ENCODE assay signal across 1 cellular context in the genomic region with DNA sequence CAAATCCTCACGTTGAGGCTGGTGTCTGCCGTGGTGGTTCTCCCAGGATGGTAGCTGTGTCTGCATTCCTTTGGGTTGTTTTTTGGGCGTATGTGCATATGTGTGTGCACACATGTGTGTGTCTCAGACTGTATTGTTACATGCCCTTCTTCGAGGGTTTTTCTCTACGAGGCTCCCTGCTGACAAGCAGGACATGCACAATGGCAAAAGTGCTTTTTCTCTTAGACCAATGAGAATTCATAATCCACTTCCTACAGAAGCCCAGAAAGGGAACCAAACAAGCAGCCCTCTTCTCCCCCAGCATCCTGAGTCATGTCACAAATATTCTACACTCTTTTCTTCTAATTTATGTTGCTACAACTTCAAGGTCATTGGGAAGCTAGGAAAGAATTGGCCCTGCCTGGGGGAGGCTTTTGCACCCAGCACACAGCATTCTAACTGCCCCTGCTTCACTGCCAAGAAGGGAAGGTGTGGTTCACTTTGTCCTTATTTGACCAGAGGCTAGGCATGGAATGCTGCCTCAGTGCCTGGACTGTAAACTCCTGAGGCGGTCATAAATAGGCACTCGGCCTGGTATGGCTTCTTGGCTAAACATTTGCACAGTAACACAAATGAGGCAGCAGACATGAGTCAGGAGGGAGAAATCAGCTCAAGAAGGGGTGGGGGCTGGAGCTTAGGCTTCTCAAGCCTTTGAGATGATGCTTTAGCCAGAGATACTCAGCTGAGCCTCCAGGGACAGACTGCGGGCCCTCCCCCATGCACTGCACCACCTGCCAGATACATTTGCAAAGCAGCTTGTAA.
A peak's percentile ranks its signal among the peaks of the same experiment; 100 is the strongest.
TF ChIP-seq lines count a peak whose summit lies in the region.

No MANE protein-coding gene starts in this region.

TF ChIP-seq in K562, 482 proteins besides CTCF, POLR2A, EP300 and RAD21 (continued from another document):
- TF ChIP-seq, protein P1, sequence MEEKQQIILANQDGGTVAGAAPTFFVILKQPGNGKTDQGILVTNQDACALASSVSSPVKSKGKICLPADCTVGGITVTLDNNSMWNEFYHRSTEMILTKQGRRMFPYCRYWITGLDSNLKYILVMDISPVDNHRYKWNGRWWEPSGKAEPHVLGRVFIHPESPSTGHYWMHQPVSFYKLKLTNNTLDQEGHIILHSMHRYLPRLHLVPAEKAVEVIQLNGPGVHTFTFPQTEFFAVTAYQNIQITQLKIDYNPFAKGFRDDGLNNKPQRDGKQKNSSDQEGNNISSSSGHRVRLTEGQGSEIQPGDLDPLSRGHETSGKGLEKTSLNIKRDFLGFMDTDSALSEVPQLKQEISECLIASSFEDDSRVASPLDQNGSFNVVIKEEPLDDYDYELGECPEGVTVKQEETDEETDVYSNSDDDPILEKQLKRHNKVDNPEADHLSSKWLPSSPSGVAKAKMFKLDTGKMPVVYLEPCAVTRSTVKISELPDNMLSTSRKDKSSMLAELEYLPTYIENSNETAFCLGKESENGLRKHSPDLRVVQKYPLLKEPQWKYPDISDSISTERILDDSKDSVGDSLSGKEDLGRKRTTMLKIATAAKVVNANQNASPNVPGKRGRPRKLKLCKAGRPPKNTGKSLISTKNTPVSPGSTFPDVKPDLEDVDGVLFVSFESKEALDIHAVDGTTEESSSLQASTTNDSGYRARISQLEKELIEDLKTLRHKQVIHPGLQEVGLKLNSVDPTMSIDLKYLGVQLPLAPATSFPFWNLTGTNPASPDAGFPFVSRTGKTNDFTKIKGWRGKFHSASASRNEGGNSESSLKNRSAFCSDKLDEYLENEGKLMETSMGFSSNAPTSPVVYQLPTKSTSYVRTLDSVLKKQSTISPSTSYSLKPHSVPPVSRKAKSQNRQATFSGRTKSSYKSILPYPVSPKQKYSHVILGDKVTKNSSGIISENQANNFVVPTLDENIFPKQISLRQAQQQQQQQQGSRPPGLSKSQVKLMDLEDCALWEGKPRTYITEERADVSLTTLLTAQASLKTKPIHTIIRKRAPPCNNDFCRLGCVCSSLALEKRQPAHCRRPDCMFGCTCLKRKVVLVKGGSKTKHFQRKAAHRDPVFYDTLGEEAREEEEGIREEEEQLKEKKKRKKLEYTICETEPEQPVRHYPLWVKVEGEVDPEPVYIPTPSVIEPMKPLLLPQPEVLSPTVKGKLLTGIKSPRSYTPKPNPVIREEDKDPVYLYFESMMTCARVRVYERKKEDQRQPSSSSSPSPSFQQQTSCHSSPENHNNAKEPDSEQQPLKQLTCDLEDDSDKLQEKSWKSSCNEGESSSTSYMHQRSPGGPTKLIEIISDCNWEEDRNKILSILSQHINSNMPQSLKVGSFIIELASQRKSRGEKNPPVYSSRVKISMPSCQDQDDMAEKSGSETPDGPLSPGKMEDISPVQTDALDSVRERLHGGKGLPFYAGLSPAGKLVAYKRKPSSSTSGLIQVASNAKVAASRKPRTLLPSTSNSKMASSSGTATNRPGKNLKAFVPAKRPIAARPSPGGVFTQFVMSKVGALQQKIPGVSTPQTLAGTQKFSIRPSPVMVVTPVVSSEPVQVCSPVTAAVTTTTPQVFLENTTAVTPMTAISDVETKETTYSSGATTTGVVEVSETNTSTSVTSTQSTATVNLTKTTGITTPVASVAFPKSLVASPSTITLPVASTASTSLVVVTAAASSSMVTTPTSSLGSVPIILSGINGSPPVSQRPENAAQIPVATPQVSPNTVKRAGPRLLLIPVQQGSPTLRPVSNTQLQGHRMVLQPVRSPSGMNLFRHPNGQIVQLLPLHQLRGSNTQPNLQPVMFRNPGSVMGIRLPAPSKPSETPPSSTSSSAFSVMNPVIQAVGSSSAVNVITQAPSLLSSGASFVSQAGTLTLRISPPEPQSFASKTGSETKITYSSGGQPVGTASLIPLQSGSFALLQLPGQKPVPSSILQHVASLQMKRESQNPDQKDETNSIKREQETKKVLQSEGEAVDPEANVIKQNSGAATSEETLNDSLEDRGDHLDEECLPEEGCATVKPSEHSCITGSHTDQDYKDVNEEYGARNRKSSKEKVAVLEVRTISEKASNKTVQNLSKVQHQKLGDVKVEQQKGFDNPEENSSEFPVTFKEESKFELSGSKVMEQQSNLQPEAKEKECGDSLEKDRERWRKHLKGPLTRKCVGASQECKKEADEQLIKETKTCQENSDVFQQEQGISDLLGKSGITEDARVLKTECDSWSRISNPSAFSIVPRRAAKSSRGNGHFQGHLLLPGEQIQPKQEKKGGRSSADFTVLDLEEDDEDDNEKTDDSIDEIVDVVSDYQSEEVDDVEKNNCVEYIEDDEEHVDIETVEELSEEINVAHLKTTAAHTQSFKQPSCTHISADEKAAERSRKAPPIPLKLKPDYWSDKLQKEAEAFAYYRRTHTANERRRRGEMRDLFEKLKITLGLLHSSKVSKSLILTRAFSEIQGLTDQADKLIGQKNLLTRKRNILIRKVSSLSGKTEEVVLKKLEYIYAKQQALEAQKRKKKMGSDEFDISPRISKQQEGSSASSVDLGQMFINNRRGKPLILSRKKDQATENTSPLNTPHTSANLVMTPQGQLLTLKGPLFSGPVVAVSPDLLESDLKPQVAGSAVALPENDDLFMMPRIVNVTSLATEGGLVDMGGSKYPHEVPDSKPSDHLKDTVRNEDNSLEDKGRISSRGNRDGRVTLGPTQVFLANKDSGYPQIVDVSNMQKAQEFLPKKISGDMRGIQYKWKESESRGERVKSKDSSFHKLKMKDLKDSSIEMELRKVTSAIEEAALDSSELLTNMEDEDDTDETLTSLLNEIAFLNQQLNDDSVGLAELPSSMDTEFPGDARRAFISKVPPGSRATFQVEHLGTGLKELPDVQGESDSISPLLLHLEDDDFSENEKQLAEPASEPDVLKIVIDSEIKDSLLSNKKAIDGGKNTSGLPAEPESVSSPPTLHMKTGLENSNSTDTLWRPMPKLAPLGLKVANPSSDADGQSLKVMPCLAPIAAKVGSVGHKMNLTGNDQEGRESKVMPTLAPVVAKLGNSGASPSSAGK (IDR thresholded peaks at IDR 0.05), result no peak
- TF ChIP-seq SPI1 (IDR thresholded peaks at IDR 0.05; ENCODE audit: borderline replicate concordance, low read depth, low read length) (no peak), MAX (CRISPR knock-in tag; IDR thresholded peaks at IDR 0.05) (no peak), KLF16 (IDR thresholded peaks at IDR 0.05) (no peak), FOSL1 (tag; conservative IDR thresholded peaks at IDR 0.05) (0 out of 2 replicates have a peak, but pooled peaks have one; percentile 31)
